ENCODE assay signal across 20 cellular contexts in the genomic region with DNA sequence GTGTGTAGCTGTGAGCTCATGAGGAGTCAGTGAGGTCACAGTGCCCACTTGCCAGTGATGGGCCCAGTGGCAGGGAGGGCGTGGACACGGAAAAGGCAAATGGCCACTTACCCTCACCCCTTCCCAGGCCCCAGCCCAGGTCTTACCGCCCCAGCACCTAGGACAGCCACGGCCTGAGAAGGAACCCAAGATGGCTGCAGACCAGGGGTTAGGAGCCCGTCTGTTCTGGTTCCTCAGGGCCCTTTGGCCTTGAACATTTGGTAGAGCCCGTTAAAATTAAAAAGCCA.
"Had no signal": no experiment of that assay in that cellular context is flagged by ENCODE, and none has a peak within 500 bp of the region (broad histone marks: within the 10 kb centered on the region; RNA-seq: fewer than 3 reads in every experiment).

No MANE protein-coding gene starts in this region.

- H3K27ac Mint-ChIP-seq: activated CD4-positive, alpha-beta T cell treated with anti-CD3 and anti-CD28 coated beads for 36 hours; activated naive CD8-positive, alpha-beta T cell; mesothelial cell of epicardium; natural killer cell; stimulated activated effector memory CD8-positive, alpha-beta T cell treated with anti-CD3 and anti-CD28 coated beads, Interleukin-12 subunit alpha, Interleukin-12 subunit beta, amount 100 ng/mL, for 72 hours; type B pancreatic cell had no signal

- H3K27ac ChIP-seq: left ventricle myocardium inferior, ovary, prostate gland, skin epidermis, testis had no signal

- H3K27me3 ChIP-seq: ovary, testis had no signal

- H3K4me3 ChIP-seq: left ventricle myocardium inferior, ovary, prostate gland, skin epidermis, testis had no signal

- H3K9me3 ChIP-seq: left ventricle myocardium inferior, ovary, prostate gland, testis had no signal

- H3K4me3 Mint-ChIP-seq: activated CD4-positive, alpha-beta T cell treated with anti-CD3 and anti-CD28 coated beads for 36 hours; activated naive CD8-positive, alpha-beta T cell; mesothelial cell of epicardium; natural killer cell; stimulated activated effector memory CD8-positive, alpha-beta T cell treated with anti-CD3 and anti-CD28 coated beads, Interleukin-12 subunit alpha, Interleukin-12 subunit beta, amount 100 ng/mL, for 72 hours; type B pancreatic cell had no signal

- H3K27me3 Mint-ChIP-seq: activated CD4-positive, alpha-beta T cell treated with anti-CD3 and anti-CD28 coated beads for 36 hours; activated naive CD8-positive, alpha-beta T cell; type B pancreatic cell had no signal

- H3K36me3 ChIP-seq: ovary, prostate gland had no signal

- H3K4me1 ChIP-seq: prostate gland, testis had no signal

- H3K9me3 Mint-ChIP-seq: mesothelial cell of epicardium; natural killer cell; stimulated activated effector memory CD8-positive, alpha-beta T cell treated with anti-CD3 and anti-CD28 coated beads, Interleukin-12 subunit alpha, Interleukin-12 subunit beta, amount 100 ng/mL, for 72 hours; type B pancreatic cell had no signal

- H3K36me3 Mint-ChIP-seq: mesothelial cell of epicardium; natural killer cell; stimulated activated effector memory CD8-positive, alpha-beta T cell treated with anti-CD3 and anti-CD28 coated beads, Interleukin-12 subunit alpha, Interleukin-12 subunit beta, amount 100 ng/mL, for 72 hours had no signal

- H3K4me1 Mint-ChIP-seq: activated CD4-positive, alpha-beta T cell treated with anti-CD3 and anti-CD28 coated beads for 36 hours; natural killer cell; stimulated activated effector memory CD8-positive, alpha-beta T cell treated with anti-CD3 and anti-CD28 coated beads, Interleukin-12 subunit alpha, Interleukin-12 subunit beta, amount 100 ng/mL, for 72 hours had no signal

- DNase-seq: activated CD4-positive, alpha-beta T cell treated with anti-CD3 and anti-CD28 coated beads for 36 hours; activated CD4-positive, alpha-beta T cell treated with anti-CD3 and anti-CD28 coated beads, Interleukin-2, amount 50 U/mL, for 4 hours; activated naive CD4-positive, alpha-beta T cell; activated T-cell treated with anti-CD3 and anti-CD28 coated beads, Interleukin-2, amount 50 U/mL, for 1 hour; amniotic stem cell; cerebellar nuclear complex; cortex of kidney; foreskin fibroblast; left ventricle myocardium inferior; natural killer cell; stimulated activated CD4-positive, alpha-beta T cell treated with anti-CD3 and anti-CD28 coated beads, Interleukin-2, amount 100 ng/mL, for 24 hours; T-helper 9 cell; testis had no signal

- ATAC-seq: activated CD4-positive, alpha-beta T cell treated with anti-CD3 and anti-CD28 coated beads for 36 hours; natural killer cell; stimulated activated effector memory CD8-positive, alpha-beta T cell treated with anti-CD3 and anti-CD28 coated beads, Interleukin-12 subunit alpha, Interleukin-12 subunit beta, amount 100 ng/mL, for 72 hours had no signal
